Comparison of ENCODE assay signal across 8 cellular contexts in the genomic region with DNA sequence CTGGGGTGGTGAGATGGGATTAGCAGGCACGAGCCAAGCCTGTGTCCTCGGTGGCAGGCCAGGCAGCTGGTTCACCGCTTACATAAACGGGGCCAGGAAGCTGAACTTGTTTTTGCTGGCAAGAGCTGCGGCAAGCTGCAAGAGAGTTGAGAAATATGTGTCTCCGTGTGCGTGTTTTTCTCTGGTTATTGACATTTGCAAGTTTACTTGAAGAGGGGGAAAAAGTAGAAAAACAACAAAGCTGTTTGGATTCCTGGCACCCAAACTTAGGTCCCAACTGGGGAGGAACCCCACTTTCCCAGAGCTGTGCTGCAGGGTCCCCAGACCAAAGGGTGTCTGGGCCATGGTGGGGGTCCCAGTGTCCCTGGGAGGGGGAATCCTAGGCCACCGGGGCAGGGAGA. TPM values are rescaled to one million over a fixed set of nuclear protein-coding genes. Genes with fewer than 3 reads are reported as not detected.
DNase-seq lines count a peak whose midpoint lies in the region; ATAC-seq and TF ChIP-seq lines count a peak whose summit lies in the region.

No MANE protein-coding gene starts in this region.

- H3K79me2 ChIP-seq in OCI-LY7 (ENCODE audit: insufficient read depth, low read depth, low read length) (no peaks in the 10 kb centered on the region), mammary epithelial cell (ENCODE audit: insufficient read depth, low read length) (peaks cover 34% of the 10 kb centered on the region)

- H3K4me2 ChIP-seq in OCI-LY7 (ENCODE audit: low read length) (no peak overlapping the region), mammary epithelial cell (ENCODE audit: insufficient read depth, low read depth, low read length) (peak overlapping the region; percentile 38)

- in situ Hi-C loops in mammary epithelial cell (cut with MboI; ENCODE audit: low sequenced_read_pairs in 2 of 2) = no loop called here

- H3K27ac ChIP-seq in OCI-LY7 (ENCODE audit: low read depth, low read length, poor library complexity, severe bottlenecking) (no peak overlapping the region), mammary epithelial cell (ENCODE audit: insufficient read depth, low read depth, low read length) (peak overlapping the region; percentile 79), stomach smooth muscle (ENCODE audit: low read length) (peak overlapping the region; percentile 99)

- ATAC-seq in GM18909 (IDR thresholded peaks at IDR 0.05; ENCODE audit: poor library complexity, unreplicated experiment) = no peak

- 11% methylated on average over 8 of the region's 8 CpGs for WGBS in mammary epithelial cell (ENCODE audit: low coverage, missing lambda C conversion rate)

- no peak overlapping the region for H3K4me3 ChIP-seq in OCI-LY7 (ENCODE audit: low read depth, low read length, poor library complexity, severe bottlenecking)
- H3K4me3 ChIP-seq in mammary epithelial cell (replicated peaks in 1 of 3; ENCODE audit: insufficient read depth in 1 of 3, low read depth in 2 of 3, low read length in 3 of 3) = no peak overlapping the region
- H3K4me3 ChIP-seq in stomach smooth muscle (ENCODE audit: low read length in 2 of 2) = peak overlapping the region; percentile 28 to 64

- POLR2A ChIA-PET in OCI-LY7 (lab: Charles Lee) = interaction anchor here (1.4 kb wide), 1 partner anchor 12 kb away, joined by 3 read pairs; no protein-coding TSS in a partner anchor

- H3K36me3 ChIP-seq in OCI-LY7 (ENCODE audit: insufficient read depth, low read length) = no peaks in the 10 kb centered on the region
- H3K36me3 ChIP-seq in mammary epithelial cell (ENCODE audit: insufficient read depth, low read length) = no peaks in the 10 kb centered on the region
- no peaks in the 10 kb centered on the region for H3K36me3 ChIP-seq in stomach smooth muscle (ENCODE audit: control insufficient read depth in 2 of 2, insufficient read depth in 2 of 2, low read length in 2 of 2)

- H3K9ac ChIP-seq in mammary epithelial cell (ENCODE audit: insufficient read depth, low read length) = peak overlapping the region; percentile 68
- peak overlapping the region; percentile 65 to 86 for H3K9ac ChIP-seq in stomach smooth muscle (ENCODE audit: low read length in 2 of 2)

- H3K9me2 ChIP-seq in OCI-LY7 (ENCODE audit: insufficient read depth, low read length) = no peaks in the 10 kb centered on the region

- intact Hi-C loops in OCI-LY7 (cut with micrococcal nuclease; ENCODE audit: unreplicated experiment) = no loop called here
- intact Hi-C loops in mammary epithelial cell (cut with micrococcal nuclease) = no loop called here

- CTCF ChIA-PET in OCI-LY7 (lab: Charles Lee; ENCODE audit: unreplicated experiment) (no interaction called here), mammary epithelial cell (lab: Charles Lee; ENCODE audit: low non-redundant PET) (no interaction called here)

- H3K4me1 ChIP-seq in OCI-LY7 (ENCODE audit: insufficient read depth, low read length, poor library complexity, severe bottlenecking) (peaks cover 2% of the 10 kb centered on the region), mammary epithelial cell (ENCODE audit: insufficient read depth, low read length) (peaks cover 60% of the 10 kb centered on the region), stomach smooth muscle (ENCODE audit: control insufficient read depth, insufficient read depth, low read length) (peaks cover 82% of the 10 kb centered on the region)

- H3K9me3 ChIP-seq in OCI-LY7 (ENCODE audit: low read length) (no peaks in the 10 kb centered on the region), mammary epithelial cell (replicated peaks; ENCODE audit: insufficient read depth, low read length) (no peaks in the 10 kb centered on the region), stomach smooth muscle (ENCODE audit: control insufficient read depth in 2 of 2, low read length in 2 of 2) (no peaks in the 10 kb centered on the region)

- no peaks in the 10 kb centered on the region for H4K20me1 ChIP-seq in OCI-LY7 (ENCODE audit: insufficient read depth, low read length)
- no peaks in the 10 kb centered on the region for H4K20me1 ChIP-seq in mammary epithelial cell (ENCODE audit: insufficient read depth, low read length)

- H3K27me3 ChIP-seq in mammary epithelial cell (ENCODE audit: insufficient read depth, low read length) = no peaks in the 10 kb centered on the region
- no peaks in the 10 kb centered on the region for H3K27me3 ChIP-seq in stomach smooth muscle (ENCODE audit: control insufficient read depth in 1 of 2, insufficient read depth in 2 of 2, low read length in 2 of 2)

- dilution Hi-C loops in mammary epithelial cell (cut with HindIII; ENCODE audit: low sequenced_read_pairs) = no loop called here

- peak; percentile 67 for DNase-seq in DMS153 (lab: John Stamatoyannopoulos, UW)
- no peak for DNase-seq in OCI-LY7 (ENCODE audit: low spot score)
- DNase-seq in mammary epithelial cell = peak; percentile 81
- DNase-seq in left kidney (ENCODE audit: low read depth, low spot score) = peak; percentile 62
- no peak for DNase-seq in NCI-H524 treated with DMSO at 0.1 percent for 48 hours (lab: John Stamatoyannopoulos, UW)
- DNase-seq in retina = no peak

- H2AFZ ChIP-seq in OCI-LY7 (ENCODE audit: low read length) (0 out of 2 replicates have a peak overlapping the region, but pooled peaks have one; percentile 17), mammary epithelial cell (ENCODE audit: low read depth, low read length) (no peak overlapping the region)

- BruUV-seq in OCI-LY7 (replicated peaks; lab: Mats Ljungman, UMichigan) (no TSS peak), mammary epithelial cell (replicated peaks; lab: Mats Ljungman, UMichigan) (no TSS peak)

- TF ChIP-seq CTCF in OCI-LY7 (conservative IDR thresholded peaks at IDR 0.05; ENCODE audit: low read length) (no peak), mammary epithelial cell (conservative IDR thresholded peaks at IDR 0.05 in 1 of 2, IDR thresholded peaks at IDR 0.05 in 1 of 2; ENCODE audit: extremely low read depth in 1 of 2, insufficient read depth in 1 of 2, low read depth in 1 of 2, low read length in 2 of 2) (no peak)

RNA-seq across cellular contexts. Expression of gene IL6R, which starts 14.5 kb away (rescaled TPM):
- not detected in 2 replicates for total RNA-seq in OCI-LY7 (2014; rRNA removed; shearing (Covaris generic))
- total RNA-seq in OCI-LY7 (2022) = not detected in 2 replicates
- total RNA-seq in mammary epithelial cell = 10 to 100 TPM; 11.4 to 28.7 TPM
- polyA plus RNA-seq in mammary epithelial cell = 25.0 TPM
- polyA minus RNA-seq in mammary epithelial cell = 6.9 TPM

Comparison
In these comparisons a context has a peak if more than half of its experiments do, and no peak if none do; other contexts are left out.
1. DNase-seq: peak in DMS153 (single experiment), mammary epithelial cell (single experiment) and left kidney (single experiment); none in OCI-LY7 (single experiment), NCI-H524 treated with DMSO at 0.1 percent for 48 hours (single experiment) and retina (single experiment).
2. H3K4me3 ChIP-seq: peak in stomach smooth muscle (2 of 2); none in OCI-LY7 (single experiment) and mammary epithelial cell (0 of 3).
3. RNA of gene IL6R, which starts 14.5 kb away (total RNA-seq): 11.4 to 28.7 TPM in mammary epithelial cell; not detected in OCI-LY7; every median in the first group is over 10 times any median in the second.